11 cellular contexts compared by ENCODE assay signal in genomic region chr1:184905601-184906322, GRCh38.
DNase-seq lines count a peak whose midpoint lies in the region; ATAC-seq and TF ChIP-seq lines count a peak whose summit lies in the region.
"Had no signal": no experiment of that assay in that cellular context is flagged by ENCODE, and none has a peak within 500 bp of the region (broad histone marks: within the 10 kb centered on the region; RNA-seq: fewer than 3 reads in every experiment).

No MANE protein-coding gene starts in this region.

- no peak for ATAC-seq in CD4-positive, CD25-positive, alpha-beta regulatory T cell (ENCODE audit: low read depth in 2 of 2)
- no peak for ATAC-seq in GM21723 (IDR thresholded peaks at IDR 0.05; ENCODE audit: unreplicated experiment)

- peaks cover 0 to 2% (median 0%) of the 10 kb centered on the region in 7 donors for H3K9me3 Mint-ChIP-seq in CD4-positive, CD25-positive, alpha-beta regulatory T cell
- H3K9me3 Mint-ChIP-seq: H9 had no signal

- peaks cover 18 to 72% (median 56%) of the 10 kb centered on the region in 4 donors for H3K4me1 Mint-ChIP-seq in CD4-positive, CD25-positive, alpha-beta regulatory T cell
- H3K4me1 Mint-ChIP-seq: activated naive CD8-positive, alpha-beta T cell treated with anti-CD3 and anti-CD28 coated beads, Interleukin-2, amount 10 ng/mL, durations not matched to agents 7 days and 5 days had no signal

- no peaks in the 10 kb centered on the region for H3K36me3 Mint-ChIP-seq in CD4-positive, CD25-positive, alpha-beta regulatory T cell
- H3K36me3 Mint-ChIP-seq: activated naive CD8-positive, alpha-beta T cell treated with anti-CD3 and anti-CD28 coated beads, Interleukin-2, amount 10 ng/mL, durations not matched to agents 7 days and 5 days had no signal

- no peaks in the 10 kb centered on the region for H3K36me3 ChIP-seq in CD4-positive, CD25-positive, alpha-beta regulatory T cell (ENCODE audit: control insufficient read depth, insufficient read depth, low read length)

- H3K4me3 ChIP-seq in CD4-positive, CD25-positive, alpha-beta regulatory T cell (ENCODE audit: low read depth, low read length), result peak overlapping the region; percentile 41
- no peak overlapping the region for H3K4me3 ChIP-seq in fibroblast of pulmonary artery (replicated peaks; ENCODE audit: low read depth, low read length)

- H3K9me3 ChIP-seq in CD4-positive, CD25-positive, alpha-beta regulatory T cell (ENCODE audit: control insufficient read depth in 2 of 2, low read length in 2 of 2), result no peaks in the 10 kb centered on the region

- H3K4me3 Mint-ChIP-seq in CD4-positive, CD25-positive, alpha-beta regulatory T cell, result peak overlapping the region in 3 of 4 donors; percentile 58 to 79 (median 66)
- H3K4me3 Mint-ChIP-seq: activated naive CD8-positive, alpha-beta T cell treated with anti-CD3 and anti-CD28 coated beads, Interleukin-2, amount 10 ng/mL, durations not matched to agents 7 days and 5 days; H9 had no signal

- H3K4me1 ChIP-seq in CD4-positive, CD25-positive, alpha-beta regulatory T cell (ENCODE audit: control insufficient read depth, insufficient read depth, low read length, poor library complexity, severe bottlenecking), result peaks cover 32% of the 10 kb centered on the region

- H3K27me3 Mint-ChIP-seq in CD4-positive, CD25-positive, alpha-beta regulatory T cell, result no peaks in the 10 kb centered on the region

- peak overlapping the region; percentile 56 for H3K27ac ChIP-seq in CD4-positive, CD25-positive, alpha-beta regulatory T cell (ENCODE audit: insufficient read depth, low read length, poor library complexity, severe bottlenecking)

- H3K27me3 ChIP-seq in CD4-positive, CD25-positive, alpha-beta regulatory T cell (ENCODE audit: control insufficient read depth, insufficient read depth, low read length), result no peaks in the 10 kb centered on the region

- TF ChIP-seq CTCF in fibroblast of pulmonary artery (IDR thresholded peaks at IDR 0.05; ENCODE audit: low read length, missing control alignments), result no peak

- H3K27ac Mint-ChIP-seq in CD4-positive, CD25-positive, alpha-beta regulatory T cell, result peak overlapping the region; percentile 90 to 92 (median 92)
- H3K27ac Mint-ChIP-seq: activated naive CD8-positive, alpha-beta T cell treated with anti-CD3 and anti-CD28 coated beads, Interleukin-2, amount 10 ng/mL, durations not matched to agents 7 days and 5 days had no signal

- DNase-seq in CD4-positive, CD25-positive, alpha-beta regulatory T cell, result no peak
- peak; percentile 26 for DNase-seq in HuH-7 (ENCODE audit: low spot score)
- DNase-seq in NCI-H526 treated with DMSO at 0.1 percent for 48 hours (lab: John Stamatoyannopoulos, UW), result peak; percentile 46
- peak; percentile 40 for DNase-seq in fibroblast of pulmonary artery (ENCODE audit: low read depth)
- DNase-seq in activated gamma-delta T cell (lab: John Stamatoyannopoulos, UW), result no peak
- no peak for DNase-seq in GF-D8 (lab: John Stamatoyannopoulos, UW)
- no peak for DNase-seq in T-helper 2 cell
- DNase-seq: activated CD4-positive, alpha-beta T cell treated with anti-CD3 and anti-CD28 coated beads for 1 hour; activated naive CD8-positive, alpha-beta T cell treated with anti-CD3 and anti-CD28 coated beads, Interleukin-2, amount 10 ng/mL, durations not matched to agents 7 days and 5 days; H9 had no signal

Comparison
In these comparisons a context has a peak if more than half of its experiments do, and no peak if none do; other contexts are left out.
1. DNase-seq: peak in HuH-7 (single experiment), NCI-H526 treated with DMSO at 0.1 percent for 48 hours (single experiment) and fibroblast of pulmonary artery (single experiment); none in CD4-positive, CD25-positive, alpha-beta regulatory T cell (0 of 3), activated gamma-delta T cell (single experiment), GF-D8 (single experiment) and T-helper 2 cell (0 of 5).